ENCODE assay signal across 1 cellular context in genomic region chr3:38122712-38123290, GRCh38.
TF ChIP-seq lines count a peak whose summit lies in the region.

No MANE protein-coding gene starts in this region.

TF ChIP-seq in WTC11, 78 proteins besides CTCF, POLR2A, EP300 and RAD21 (continued from another document):
- TF ChIP-seq ZBTB21 (CRISPR knock-in tag; IDR thresholded peaks at IDR 0.05; ENCODE audit: borderline replicate concordance) (no peak), NR2C2 (CRISPR knock-in tag; IDR thresholded peaks at IDR 0.05) (no peak)
